ENCODE assay signal across 1 cellular context in genomic region chr9:136541179-136541578, GRCh38.
TF ChIP-seq lines count a peak whose summit lies in the region.

No MANE protein-coding gene starts in this region.

TF ChIP-seq in H1, 55 proteins besides CTCF, POLR2A, EP300 and RAD21:
- no peak for TF ChIP-seq NANOG (IDR thresholded peaks at IDR 0.05; ENCODE audit: insufficient read depth, low read depth, low read length, poor library complexity, severe bottlenecking)
- TF ChIP-seq ATF3 (IDR thresholded peaks at IDR 0.05; ENCODE audit: insufficient read depth, low read depth, low read length), result no peak
- no peak for TF ChIP-seq YY1 (IDR thresholded peaks at IDR 0.05; ENCODE audit: low read depth, low read length)
- no peak for TF ChIP-seq SIN3A (conservative IDR thresholded peaks at IDR 0.05 in 1 of 2, IDR thresholded peaks at IDR 0.05 in 1 of 2; ENCODE audit: low read depth in 1 of 2, low read length in 2 of 2)
- TF ChIP-seq TAF7 (optimal IDR thresholded peaks at IDR 0.05; ENCODE audit: borderline replicate concordance, low read depth, low read length), result no peak
- TF ChIP-seq E2F6 (IDR thresholded peaks at IDR 0.05), result no peak
- TF ChIP-seq SP4 (IDR thresholded peaks at IDR 0.05; ENCODE audit: low read length), result no peak
- TF ChIP-seq TAF1 (IDR thresholded peaks at IDR 0.05; ENCODE audit: low read depth, low read length), result no peak
- TF ChIP-seq USF2 (IDR thresholded peaks at IDR 0.05; ENCODE audit: low read length), result no peak
- TF ChIP-seq EZH2 (IDR thresholded peaks at IDR 0.05; ENCODE audit: low read depth, low read length, severe bottlenecking), result no peak
- TF ChIP-seq SRF (IDR thresholded peaks at IDR 0.05; ENCODE audit: low read depth, low read length), result no peak
- no peak for TF ChIP-seq RXRA (IDR thresholded peaks at IDR 0.05; ENCODE audit: insufficient read depth, low read depth, low read length)
TF ChIP-seq in H1: peak in this region for 0.
